5 cellular contexts compared by ENCODE assay signal in the genomic region with DNA sequence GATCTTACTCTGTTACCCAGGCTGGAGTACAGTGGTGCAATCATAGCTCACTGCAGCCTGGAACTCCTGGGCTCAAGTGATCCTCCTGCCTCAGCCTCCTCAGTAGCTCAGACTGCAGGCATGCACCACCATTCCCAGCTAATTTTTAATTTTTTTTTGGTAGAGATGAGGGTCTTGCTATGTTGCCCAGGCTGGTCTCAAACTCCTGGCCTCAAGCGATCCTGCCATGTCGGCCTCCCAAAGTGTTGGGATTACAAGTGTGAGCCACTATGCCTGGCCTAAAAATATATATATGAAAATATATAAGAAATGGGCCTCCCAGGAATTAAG. TPM values are rescaled to one million over a fixed set of nuclear protein-coding genes. Genes with fewer than 3 reads are reported as not detected.
"Had no signal": no experiment of that assay in that cellular context is flagged by ENCODE, and none has a peak within 500 bp of the region (broad histone marks: within the 10 kb centered on the region; RNA-seq: fewer than 3 reads in every experiment).

No MANE protein-coding gene starts in this region.

RNA-seq across cellular contexts. Expression of gene F2, which starts 1.2 kb away (rescaled TPM):
- total RNA-seq: activated CD8-positive, alpha-beta memory T cell treated with anti-CD3 and anti-CD28 coated beads for 36 hours; activated CD8-positive, alpha-beta T cell treated with anti-CD3 and anti-CD28 coated beads for 36 hours; activated naive CD8-positive, alpha-beta T cell treated with anti-CD3 and anti-CD28 coated beads for 36 hours; activated T-cell treated with anti-CD3 and anti-CD28 coated beads, Interleukin-2, amount 50 U/mL, for 72 hours; activated T-helper 17 cell treated with anti-CD3 and anti-CD28 coated beads, Interleukin-2, amount 50 U/mL, for 72 hours had no signal
